In the genomic region with DNA sequence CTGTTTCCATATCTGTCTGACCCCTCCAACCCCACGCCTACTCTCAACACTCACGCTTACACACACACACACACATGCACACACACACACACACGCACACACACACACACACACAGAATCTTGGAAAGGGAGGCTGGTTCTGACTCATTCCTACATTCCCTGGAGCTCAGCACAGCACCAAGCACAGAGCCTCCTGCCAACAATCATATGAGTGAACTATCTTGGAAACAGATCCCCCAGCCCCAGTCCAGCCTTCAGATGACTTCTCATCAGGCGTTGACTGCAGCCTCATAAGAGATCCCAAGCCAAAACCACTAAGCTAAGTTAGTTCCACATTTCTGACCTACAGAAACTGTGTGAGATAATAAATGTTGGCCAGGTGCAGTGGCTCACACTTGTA, we compare ENCODE assay signal across 17 cellular contexts. TPM values are rescaled to one million over a fixed set of nuclear protein-coding genes. Genes with fewer than 3 reads are reported as not detected.
DNase-seq lines count a peak whose midpoint lies in the region; ATAC-seq and TF ChIP-seq lines count a peak whose summit lies in the region.
"Had no signal": no experiment of that assay in that cellular context is flagged by ENCODE, and none has a peak within 500 bp of the region (broad histone marks: within the 10 kb centered on the region; RNA-seq: fewer than 3 reads in every experiment).

No MANE protein-coding gene starts in this region.

- peaks cover 74% of the 10 kb centered on the region for H3K27me3 Mint-ChIP-seq in MCF 10A (ENCODE audit: insufficient read depth, unreplicated experiment)
- H3K27me3 Mint-ChIP-seq in activated CD4-positive, alpha-beta memory T cell treated with anti-CD3 and anti-CD28 coated beads, Interleukin-2, amount 10 ng/mL, durations not matched to agents 7 days and 5 days: peaks cover 60% of the 10 kb centered on the region

- TF ChIP-seq POLR2A in breast epithelium (IDR thresholded peaks at IDR 0.05): no peak
- no peak for TF ChIP-seq POLR2A in gastroesophageal sphincter (IDR thresholded peaks at IDR 0.05)

- DNase-seq in MCF 10A (ENCODE audit: unreplicated experiment) (peak; percentile 35), breast epithelium (ENCODE audit: low spot score in 2 of 2) (no peak), RWPE2 (ENCODE audit: low spot score) (peak; percentile 45), fibroblast of gingiva (ENCODE audit: low read depth) (peak; percentile 27)
- DNase-seq in activated CD4-positive, alpha-beta memory T cell treated with anti-CD3 and anti-CD28 coated beads, Interleukin-2, amount 10 ng/mL, durations not matched to agents 7 days and 5 days: no peak
- no peak for DNase-seq in stimulated activated CD4-positive, alpha-beta T cell treated with anti-CD3 and anti-CD28 coated beads, Interleukin-4, amount 100 ng/mL, for 4 hours
- DNase-seq in activated CD4-positive, alpha-beta T cell treated with anti-CD3 and anti-CD28 coated beads for 48 hours: no peak
- DNase-seq: activated CD4-positive, CD25-positive, alpha-beta regulatory T cell; activated CD8-positive, alpha-beta memory T cell treated with anti-CD3 and anti-CD28 coated beads, Interleukin-2, amount 50 U/mL, for 48 hours; activated naive CD4-positive, alpha-beta T cell treated with anti-CD3 and anti-CD28 coated beads, Interleukin-2, amount 50 U/mL, for 16 hours; caudate nucleus; NCI-H1105 treated with DMSO at 0.1 percent for 48 hours; nephron progenitor cell; stomach had no signal

- no peaks in the 10 kb centered on the region for H3K36me3 Mint-ChIP-seq in MCF 10A (ENCODE audit: insufficient read depth, unreplicated experiment)
- H3K36me3 Mint-ChIP-seq in activated CD4-positive, alpha-beta memory T cell treated with anti-CD3 and anti-CD28 coated beads, Interleukin-2, amount 10 ng/mL, durations not matched to agents 7 days and 5 days (ENCODE audit: low read depth): no peaks in the 10 kb centered on the region

- H3K27ac Mint-ChIP-seq in MCF 10A (ENCODE audit: low read depth, unreplicated experiment): no peak overlapping the region
- H3K27ac Mint-ChIP-seq in activated CD4-positive, alpha-beta memory T cell treated with anti-CD3 and anti-CD28 coated beads, Interleukin-2, amount 10 ng/mL, durations not matched to agents 7 days and 5 days: no peak overlapping the region
- H3K27ac Mint-ChIP-seq: nephron progenitor cell had no signal

- H3K4me1 ChIP-seq in breast epithelium: no peaks in the 10 kb centered on the region
- H3K4me1 ChIP-seq in RWPE2 (ENCODE audit: insufficient read depth, poor library complexity, severe bottlenecking): peaks cover 4% of the 10 kb centered on the region
- no peaks in the 10 kb centered on the region for H3K4me1 ChIP-seq in gastroesophageal sphincter

- H3K36me3 ChIP-seq in breast epithelium (no peaks in the 10 kb centered on the region), RWPE2 (ENCODE audit: low read depth) (no peaks in the 10 kb centered on the region), gastroesophageal sphincter (no peaks in the 10 kb centered on the region)
- H3K36me3 ChIP-seq: stomach had no signal

- WGBS in gastroesophageal sphincter (ENCODE audit: low coverage in 1 of 2), 2 donors: 80 to 100% methylated on average over 1 of the region's 4 CpGs

- no peak overlapping the region for H3K4me3 ChIP-seq in breast epithelium
- no peak overlapping the region for H3K4me3 ChIP-seq in RWPE2 (ENCODE audit: severe bottlenecking)
- no peak overlapping the region for H3K4me3 ChIP-seq in gastroesophageal sphincter
- H3K4me3 ChIP-seq: A549, stomach had no signal

- H3K27ac ChIP-seq in breast epithelium (no peak overlapping the region), RWPE2 (ENCODE audit: poor library complexity, severe bottlenecking) (no peak overlapping the region), gastroesophageal sphincter (no peak overlapping the region)
- H3K27ac ChIP-seq: stomach had no signal

- CTCF ChIA-PET in MCF 10A (lab: Yijun Ruan, JAX): interaction anchor here (0.6 to 12.2 kb wide), 7 partner anchors 9 to 1231 kb away, joined by 3 to 180 read pairs (median 3); a partner anchor contains a TSS
- CTCF ChIA-PET in activated CD4-positive, alpha-beta memory T cell treated with anti-CD3 and anti-CD28 coated beads, Interleukin-2, amount 10 ng/mL, durations not matched to agents 7 days and 5 days (lab: Charles Lee): no interaction called here

- TF ChIP-seq CTCF in MCF 10A (IDR thresholded peaks at IDR 0.05; ENCODE audit: unreplicated experiment): no peak
- TF ChIP-seq CTCF in breast epithelium (IDR thresholded peaks at IDR 0.05): no peak
- no peak for TF ChIP-seq CTCF in RWPE2 (IDR thresholded peaks at IDR 0.05; ENCODE audit: poor library complexity, severe bottlenecking)
- no peak for TF ChIP-seq CTCF in gastroesophageal sphincter (IDR thresholded peaks at IDR 0.05)

- no TSS peak for BruUV-seq in MCF 10A (replicated peaks; lab: Mats Ljungman, UMichigan)

- no peak overlapping the region for H3K4me3 Mint-ChIP-seq in MCF 10A (ENCODE audit: unreplicated experiment)
- H3K4me3 Mint-ChIP-seq in activated CD4-positive, alpha-beta memory T cell treated with anti-CD3 and anti-CD28 coated beads, Interleukin-2, amount 10 ng/mL, durations not matched to agents 7 days and 5 days: no peak overlapping the region
- H3K4me3 Mint-ChIP-seq: nephron progenitor cell had no signal

- no peaks in the 10 kb centered on the region for H3K9me3 ChIP-seq in breast epithelium
- no peaks in the 10 kb centered on the region for H3K9me3 ChIP-seq in RWPE2 (ENCODE audit: severe bottlenecking)
- peaks cover 0 to 4% (median 0%) of the 10 kb centered on the region in 3 donors for H3K9me3 ChIP-seq in gastroesophageal sphincter
- H3K9me3 ChIP-seq: A549, stomach had no signal

- no peak for TF ChIP-seq EP300 in gastroesophageal sphincter (IDR thresholded peaks at IDR 0.05)

- intact Hi-C loops in MCF 10A (cut with micrococcal nuclease): no loop called here
- intact Hi-C loops in breast epithelium (cut with DNase I; ENCODE audit: low total_unique reads): no loop called here

- ATAC-seq in RWPE2 (ENCODE audit: low read depth): peak; percentile 8; the same call in 1 of the 3 replicates
- ATAC-seq in gastroesophageal sphincter: no peak

- H3K27me3 ChIP-seq in breast epithelium: peaks cover 0 to 37% of the 10 kb centered on the region in 2 donors
- peaks cover 33% of the 10 kb centered on the region for H3K27me3 ChIP-seq in RWPE2 (ENCODE audit: insufficient read depth, poor library complexity, severe bottlenecking)
- H3K27me3 ChIP-seq in gastroesophageal sphincter: peaks cover 85% of the 10 kb centered on the region

- no peaks in the 10 kb centered on the region for H3K9me3 Mint-ChIP-seq in MCF 10A (ENCODE audit: unreplicated experiment)
- H3K9me3 Mint-ChIP-seq in activated CD4-positive, alpha-beta memory T cell treated with anti-CD3 and anti-CD28 coated beads, Interleukin-2, amount 10 ng/mL, durations not matched to agents 7 days and 5 days: no peaks in the 10 kb centered on the region
- H3K9me3 Mint-ChIP-seq: nephron progenitor cell had no signal

- peaks cover 15% of the 10 kb centered on the region for H3K4me1 Mint-ChIP-seq in MCF 10A (ENCODE audit: insufficient read depth, unreplicated experiment)
- H3K4me1 Mint-ChIP-seq in activated CD4-positive, alpha-beta memory T cell treated with anti-CD3 and anti-CD28 coated beads, Interleukin-2, amount 10 ng/mL, durations not matched to agents 7 days and 5 days: no peaks in the 10 kb centered on the region

- POLR2A ChIA-PET in MCF 10A (lab: Yijun Ruan, JAX): no interaction called here
- POLR2A ChIA-PET in activated CD4-positive, alpha-beta memory T cell treated with anti-CD3 and anti-CD28 coated beads, Interleukin-2, amount 10 ng/mL, durations not matched to agents 7 days and 5 days (lab: Charles Lee): no interaction called here

RNA-seq across cellular contexts. Expression of a gene that starts 14.1 kb away (rescaled TPM):
- total RNA-seq in MCF 10A (2022): not detected in 2 replicates
- total RNA-seq in breast epithelium: 10 to 100 TPM; 10.2 to 27.4 (median 16.0) TPM
- under 1 TPM; 0.10 to 0.35 TPM for total RNA-seq in activated CD4-positive, alpha-beta memory T cell treated with anti-CD3 and anti-CD28 coated beads, Interleukin-2, amount 10 ng/mL, durations not matched to agents 7 days and 5 days
- 10 to 100 TPM in 2 of 4 donors, 1 to 10 TPM in 2; 2.6 to 31.8 (median 10.2) TPM for total RNA-seq in gastroesophageal sphincter
- total RNA-seq: endothelial cell of umbilical vein had no signal

RNA-seq across cellular contexts. Expression of a gene that starts 27.7 kb away (rescaled TPM):
- total RNA-seq in MCF 10A (2022) (not detected in 2 replicates), breast epithelium (1 to 10 TPM; 2.8 to 9.2 (median 4.6) TPM), gastroesophageal sphincter (1 to 10 TPM; 3.0 to 9.3 (median 5.6) TPM)
- total RNA-seq in activated CD4-positive, alpha-beta memory T cell treated with anti-CD3 and anti-CD28 coated beads, Interleukin-2, amount 10 ng/mL, durations not matched to agents 7 days and 5 days: not detected

Comparison
In these comparisons a context has a peak if more than half of its experiments do, and no peak if none do; other contexts are left out.
1. DNase-seq: peak in MCF 10A (single experiment), RWPE2 (single experiment) and fibroblast of gingiva (single experiment); none in breast epithelium (0 of 2), activated CD4-positive, alpha-beta memory T cell treated with anti-CD3 and anti-CD28 coated beads, Interleukin-2, amount 10 ng/mL, durations not matched to agents 7 days and 5 days (single experiment), stimulated activated CD4-positive, alpha-beta T cell treated with anti-CD3 and anti-CD28 coated beads, Interleukin-4, amount 100 ng/mL, for 4 hours (0 of 2) and activated CD4-positive, alpha-beta T cell treated with anti-CD3 and anti-CD28 coated beads for 48 hours (single experiment).